In the genomic region with DNA sequence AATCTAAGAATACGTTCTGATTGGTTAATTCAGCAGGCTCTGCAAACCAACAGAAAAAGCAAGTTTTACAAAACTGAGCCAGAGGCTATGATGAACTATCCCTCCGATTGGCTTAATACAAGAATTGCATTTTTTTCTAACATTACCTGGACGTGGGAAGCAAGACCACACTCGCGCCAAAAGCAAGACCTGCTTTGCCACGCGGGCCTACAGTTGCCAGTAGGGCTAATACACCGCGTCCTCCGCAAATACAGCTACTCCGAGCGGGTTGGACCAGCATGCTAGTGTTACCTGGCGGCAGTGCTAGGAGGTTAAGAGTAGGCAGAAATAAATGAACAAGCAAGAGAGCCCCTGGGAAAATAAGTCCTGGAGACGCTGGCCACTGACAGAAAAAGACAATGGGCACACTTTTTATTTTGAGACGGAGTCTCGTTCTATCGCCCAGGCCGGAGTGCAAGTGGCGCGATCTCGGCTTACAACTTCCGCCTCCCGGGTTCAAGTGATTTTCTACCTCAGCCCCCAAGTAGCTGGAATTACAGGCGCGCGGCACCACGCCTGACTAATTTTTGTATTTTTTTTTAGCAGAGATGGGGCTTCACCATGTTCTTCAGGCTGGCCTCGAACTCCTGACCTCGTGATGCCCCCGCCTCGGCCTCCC, we compare ENCODE assay signal across 1 cellular context.
TF ChIP-seq lines count a peak whose summit lies in the region.

No MANE protein-coding gene starts in this region.

TF ChIP-seq in SK-N-SH, 30 proteins besides CTCF, POLR2A, EP300 and RAD21 (continued from another document):
- TF ChIP-seq ZBTB33 (IDR thresholded peaks at IDR 0.05; ENCODE audit: borderline replicate concordance, low read depth) = peak; percentile 64; the same call in 1 of the 2 replicates
- no peak for TF ChIP-seq ELF1 (IDR thresholded peaks at IDR 0.05)
- TF ChIP-seq MAX (IDR thresholded peaks at IDR 0.05; ENCODE audit: low read depth) = peak; percentile 31; the same call in 1 of the 2 replicates
- no peak for TF ChIP-seq MXI1 (IDR thresholded peaks at IDR 0.05; ENCODE audit: low read depth, low read length)
- no peak for TF ChIP-seq GATA2 (CRISPR knock-in tag; IDR thresholded peaks at IDR 0.05)
- TF ChIP-seq TEAD4 (IDR thresholded peaks at IDR 0.05; ENCODE audit: borderline replicate concordance, insufficient read depth) = no peak
- no peak for TF ChIP-seq EZH2phosphoT487 (IDR thresholded peaks at IDR 0.05; ENCODE audit: borderline replicate concordance, low read depth)
